Comparison of ENCODE assay signal across 11 cellular contexts in genomic region chr6:160919713-160920112, GRCh38.
DNase-seq lines count a peak whose midpoint lies in the region; ATAC-seq and TF ChIP-seq lines count a peak whose summit lies in the region.
"Had no signal": no experiment of that assay in that cellular context is flagged by ENCODE, and none has a peak within 500 bp of the region (broad histone marks: within the 10 kb centered on the region; RNA-seq: fewer than 3 reads in every experiment).

No MANE protein-coding gene starts in this region.

- no peaks in the 10 kb centered on the region for H3K79me1 ChIP-seq in IMR-90 (ENCODE audit: low read depth in 1 of 2, low read length in 2 of 2)

- no peak overlapping the region for H2BK5ac ChIP-seq in IMR-90 (ENCODE audit: low read depth, low read length, poor library complexity, severe bottlenecking)

- no peak overlapping the region for H3K4me2 ChIP-seq in IMR-90 (ENCODE audit: low read depth, low read length)

- H3K18ac ChIP-seq in IMR-90 (ENCODE audit: low read depth, low read length), result no peak overlapping the region

- no peak overlapping the region for H4K8ac ChIP-seq in IMR-90 (ENCODE audit: low read depth in 2 of 2, low read length in 2 of 2)

- H3K9ac ChIP-seq in IMR-90 (ENCODE audit: low read depth, low read length) (no peak overlapping the region), liver (ENCODE audit: low read depth in 1 of 2, low read length in 2 of 2) (no peak overlapping the region)

- no peak overlapping the region for H2BK120ac ChIP-seq in IMR-90 (ENCODE audit: low read depth, low read length)

- in situ Hi-C loops in IMR-90 (cut with MboI; ENCODE audit: low sequenced_read_pairs), result loop anchor here (10.0 kb wide), 1 partner anchor 395 kb away; no protein-coding TSS in a partner anchor
- in situ Hi-C loops in brain microvascular endothelial cell (cut with HindIII; ENCODE audit: low pct_ligation_motif_present, low sequenced_read_pairs), result no loop called here
- in situ Hi-C loops in GM13976 (cut with MboI; ENCODE audit: low sequenced_read_pairs, unreplicated experiment), result no loop called here

- H3K27ac ChIP-seq in IMR-90 (ENCODE audit: insufficient read depth, low read length), result no peak overlapping the region
- no peak overlapping the region for H3K27ac ChIP-seq in brain microvascular endothelial cell
- H3K27ac ChIP-seq in liver (ENCODE audit: low read depth in 1 of 2, low read length in 2 of 2), result peak overlapping the region; percentile 82 to 88
- H3K27ac ChIP-seq: sigmoid colon had no signal

- DNase-seq in BJ (ENCODE audit: low read depth), result peak; percentile 31
- peak; percentile 83 for DNase-seq in IMR-90
- peak; percentile 78 for DNase-seq in brain microvascular endothelial cell
- no peak for DNase-seq in NCI-H187 treated with DMSO at 0.1 percent for 48 hours (lab: John Stamatoyannopoulos, UW)
- DNase-seq in GM13976 (ENCODE audit: low spot score), result no peak
- DNase-seq in 8988T, result no peak
- no peak for DNase-seq in OCI-M2 (lab: John Stamatoyannopoulos, UW; ENCODE audit: unreplicated experiment)
- DNase-seq: effector CD8-positive, alpha-beta T cell; NCI-H446 treated with DMSO at 0.1 percent for 48 hours; sigmoid colon had no signal

- dilution Hi-C loops in IMR-90 (cut with HindIII; ENCODE audit: low sequenced_read_pairs, unreplicated experiment), result no loop called here

- TF ChIP-seq POLR2A in IMR-90 (IDR thresholded peaks at IDR 0.05; ENCODE audit: low read depth, low read length), result no peak

- H3K14ac ChIP-seq in IMR-90 (replicated peaks; ENCODE audit: low read depth, low read length), result no peak overlapping the region

- peak; percentile 84 for ATAC-seq in IMR-90 (ENCODE audit: low read depth)

- H3K9me3 ChIP-seq in IMR-90 (ENCODE audit: control insufficient read depth, insufficient read depth, low read length), result no peaks in the 10 kb centered on the region
- H3K9me3 ChIP-seq in liver (ENCODE audit: control insufficient read depth in 4 of 4, low read length in 3 of 4), result no peaks in the 10 kb centered on the region
- H3K9me3 ChIP-seq: sigmoid colon had no signal

- no peak overlapping the region for H3K56ac ChIP-seq in IMR-90 (ENCODE audit: extremely low read depth, insufficient read depth, low read length)

- no peak overlapping the region for H4K5ac ChIP-seq in IMR-90 (ENCODE audit: low read depth, low read length)

- H3K36me3 ChIP-seq in BJ (ENCODE audit: control insufficient read depth, insufficient read depth, low read length) (no peaks in the 10 kb centered on the region), IMR-90 (ENCODE audit: control insufficient read depth, insufficient read depth, low read length) (no peaks in the 10 kb centered on the region), brain microvascular endothelial cell (replicated peaks) (no peaks in the 10 kb centered on the region), liver (ENCODE audit: control insufficient read depth in 4 of 4, insufficient read depth in 3 of 4, low read depth in 1 of 4, low read length in 3 of 4) (no peaks in the 10 kb centered on the region)
- H3K36me3 ChIP-seq: sigmoid colon had no signal

- BruUV-seq in IMR-90 (replicated peaks; lab: Mats Ljungman, UMichigan), result no TSS peak

- H3K4me1 ChIP-seq in IMR-90 (ENCODE audit: control insufficient read depth, insufficient read depth, low read length) (peaks cover 2% of the 10 kb centered on the region; the same call in 1 of the 2 replicates), liver (ENCODE audit: control insufficient read depth in 4 of 4, insufficient read depth in 4 of 4, low read length in 3 of 4) (peaks cover 0 to 21% (median 16%) of the 10 kb centered on the region in 4 donors)
- H3K4me1 ChIP-seq: sigmoid colon had no signal

- TF ChIP-seq RAD21 in IMR-90 (IDR thresholded peaks at IDR 0.05; ENCODE audit: low read length) (no peak), liver (IDR thresholded peaks at IDR 0.05) (peak in 1 of 2 donors; percentile 12)

- no peak overlapping the region for H2AFZ ChIP-seq in IMR-90 (replicated peaks; ENCODE audit: low read length, poor library complexity)

- H3K9me1 ChIP-seq in IMR-90 (ENCODE audit: insufficient read depth, low read length), result no peaks in the 10 kb centered on the region

- H3K4me3 ChIP-seq in BJ (ENCODE audit: low read depth, low read length) (no peak overlapping the region), IMR-90 (ENCODE audit: insufficient read depth, low read depth, low read length) (no peak overlapping the region), brain microvascular endothelial cell (ENCODE audit: low read depth, low read length) (no peak overlapping the region), liver (ENCODE audit: low read depth in 1 of 3, low read length in 3 of 3) (no peak overlapping the region)
- H3K4me3 ChIP-seq: sigmoid colon had no signal

- H2AK9ac ChIP-seq in IMR-90 (replicated peaks; ENCODE audit: low read depth, low read length, poor library complexity), result no peak overlapping the region

- no peak overlapping the region for H2BK20ac ChIP-seq in IMR-90 (ENCODE audit: low read depth, low read length)

- CTCF ChIA-PET in BJ (lab: Yijun Ruan, JAX), result interaction anchor here (0.7 to 4.0 kb wide), 3 partner anchors 11 to 73 kb away, joined by 3 to 24 read pairs (median 4); no protein-coding TSS in a partner anchor
- CTCF ChIA-PET in IMR-90 (lab: Yijun Ruan, JAX), result interaction anchor here (1.4 kb wide), 1 partner anchor 451 kb away, joined by 5 read pairs; no protein-coding TSS in a partner anchor

- H2BK15ac ChIP-seq in IMR-90 (ENCODE audit: low read depth, low read length), result no peak overlapping the region

- no peak for TF ChIP-seq CTCF in BJ (IDR thresholded peaks at IDR 0.05; ENCODE audit: insufficient read depth, low read depth, low read length)
- TF ChIP-seq CTCF in IMR-90 (conservative IDR thresholded peaks at IDR 0.05; ENCODE audit: low read depth, low read length), result no peak
- no peak for TF ChIP-seq CTCF in brain microvascular endothelial cell (IDR thresholded peaks at IDR 0.05; ENCODE audit: low read depth, low read length, missing control alignments)
- no peak for TF ChIP-seq CTCF in liver (IDR thresholded peaks at IDR 0.05; ENCODE audit: low read depth, low read length, missing input control)
- no peak for TF ChIP-seq CTCF in GM13976 (IDR thresholded peaks at IDR 0.05; ENCODE audit: borderline replicate concordance, control extremely low read depth, extremely low read depth, insufficient read depth, missing control alignments)

- no peaks in the 10 kb centered on the region for H3K27me3 ChIP-seq in BJ (ENCODE audit: control insufficient read depth, insufficient read depth, low read length)
- no peaks in the 10 kb centered on the region for H3K27me3 ChIP-seq in IMR-90 (ENCODE audit: control insufficient read depth, insufficient read depth, low read length)
- no peaks in the 10 kb centered on the region for H3K27me3 ChIP-seq in brain microvascular endothelial cell (replicated peaks)
- no peaks in the 10 kb centered on the region for H3K27me3 ChIP-seq in liver (ENCODE audit: control insufficient read depth in 4 of 4, insufficient read depth in 4 of 4, low read length in 3 of 4)
- H3K27me3 ChIP-seq: sigmoid colon had no signal

- intact Hi-C loops in IMR-90 (cut with micrococcal nuclease), result no loop called here

- H3K4ac ChIP-seq in IMR-90 (ENCODE audit: low read depth, low read length), result no peak overlapping the region

- POLR2A ChIA-PET in BJ (lab: Charles Lee), result no interaction called here
- POLR2A ChIA-PET in IMR-90 (lab: Charles Lee; ENCODE audit: unreplicated experiment), result no interaction called here

- H4K91ac ChIP-seq in IMR-90 (ENCODE audit: insufficient read depth, low read depth, low read length), result no peak overlapping the region

- H4K20me1 ChIP-seq in IMR-90 (ENCODE audit: insufficient read depth, low read length), result no peaks in the 10 kb centered on the region

- no peak overlapping the region for H3K23ac ChIP-seq in IMR-90 (ENCODE audit: low read depth, low read length)

- H2AK5ac ChIP-seq in IMR-90 (ENCODE audit: low read depth, low read length), result no peak overlapping the region

TF ChIP-seq in IMR-90, 13 proteins besides CTCF, POLR2A, EP300 and RAD21 (continues in another document):
- TF ChIP-seq CEBPB (IDR thresholded peaks at IDR 0.05; ENCODE audit: low read depth, low read length), result peak; percentile 41; the same call in 1 of the 2 replicates
- TF ChIP-seq USF2 (IDR thresholded peaks at IDR 0.05; ENCODE audit: low read depth, low read length), result no peak

TF ChIP-seq in liver, 16 proteins besides CTCF, POLR2A, EP300 and RAD21 (continues in another document):
- TF ChIP-seq FOXA1 (IDR thresholded peaks at IDR 0.05), result no peak
- TF ChIP-seq NR2F2 (IDR thresholded peaks at IDR 0.05), result no peak
- no peak for TF ChIP-seq FOXA2 (IDR thresholded peaks at IDR 0.05)
- TF ChIP-seq RXRA (IDR thresholded peaks at IDR 0.05), result peak; percentile 42 to 75
- peak; percentile 7 for TF ChIP-seq SP1 (IDR thresholded peaks at IDR 0.05)
- peak; percentile 44 for TF ChIP-seq ZBTB33 (IDR thresholded peaks at IDR 0.05)
- TF ChIP-seq MAX (IDR thresholded peaks at IDR 0.05), result peak; percentile 12
- TF ChIP-seq ATF3 (IDR thresholded peaks at IDR 0.05), result peak; percentile 87
- TF ChIP-seq TAF1 (conservative IDR thresholded peaks at IDR 0.05), result no peak
- no peak for TF ChIP-seq GABPA (IDR thresholded peaks at IDR 0.05 in 1 of 2, conservative IDR thresholded peaks at IDR 0.05 in 1 of 2)
- TF ChIP-seq HNF4G (IDR thresholded peaks at IDR 0.05), result no peak
- peak; percentile 51 for TF ChIP-seq YY1 (IDR thresholded peaks at IDR 0.05)
- no peak for TF ChIP-seq EGR1 (IDR thresholded peaks at IDR 0.05; ENCODE audit: low read depth in 2 of 2)

Comparison
In these comparisons a context has a peak if more than half of its experiments do, and no peak if none do; other contexts are left out.
1. DNase-seq: peak in BJ (single experiment), IMR-90 (single experiment) and brain microvascular endothelial cell (single experiment); none in NCI-H187 treated with DMSO at 0.1 percent for 48 hours (single experiment), GM13976 (single experiment), 8988T (single experiment) and OCI-M2 (single experiment).
2. H3K27ac ChIP-seq: peak in liver (2 of 2); none in IMR-90 (single experiment) and brain microvascular endothelial cell (single experiment).